8 cellular contexts compared by ENCODE assay signal in the genomic region with DNA sequence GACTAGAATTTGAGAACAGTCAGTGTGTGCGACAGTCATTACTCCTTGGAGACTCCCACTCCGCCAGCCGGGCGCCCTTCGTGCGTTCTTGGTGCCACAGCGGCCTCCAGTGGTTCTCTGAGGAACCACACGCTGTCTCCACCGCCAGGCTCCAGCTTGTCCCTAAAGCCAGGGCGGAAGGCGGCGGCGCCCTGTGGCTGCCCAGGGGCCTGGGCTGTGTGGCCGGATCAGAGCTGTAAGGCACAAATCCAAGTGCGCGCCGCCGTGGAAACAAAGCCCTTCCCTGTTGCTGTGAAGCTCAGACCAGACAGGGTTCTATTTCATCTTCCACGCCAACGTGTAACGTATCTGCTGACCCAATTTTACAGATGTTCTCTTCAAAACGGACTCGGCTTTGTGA. TPM values are rescaled to one million over a fixed set of nuclear protein-coding genes. Genes with fewer than 3 reads are reported as not detected.
DNase-seq lines count a peak whose midpoint lies in the region; ATAC-seq and TF ChIP-seq lines count a peak whose summit lies in the region.

No MANE protein-coding gene starts in this region.

- H3K4me1 Mint-ChIP-seq in activated T-cell treated with anti-CD3 and anti-CD28 coated beads, Interleukin-2, amount 50 U/mL, for 72 hours (ENCODE audit: low read depth), result peaks cover 4% of the 10 kb centered on the region
- H3K4me1 Mint-ChIP-seq in neural progenitor cell, result peaks cover 7% of the 10 kb centered on the region

- no peaks in the 10 kb centered on the region for H3K36me3 Mint-ChIP-seq in activated T-cell treated with anti-CD3 and anti-CD28 coated beads, Interleukin-2, amount 50 U/mL, for 72 hours (ENCODE audit: insufficient read depth in 2 of 2)
- peaks cover 3% of the 10 kb centered on the region for H3K36me3 Mint-ChIP-seq in neural progenitor cell

- DNase-seq in DMS79 (lab: John Stamatoyannopoulos, UW) (peak; percentile 32), KBM-7 (peak; percentile 89), Panc1 (ENCODE audit: low read depth, low spot score) (peak; percentile 39), fibroblast of pulmonary artery (ENCODE audit: low read depth) (peak; percentile 65), neural progenitor cell (ENCODE audit: low spot score) (peak; percentile 81), stomach (peak; percentile 78)
- DNase-seq in activated T-cell treated with anti-CD3 and anti-CD28 coated beads, Interleukin-2, amount 50 U/mL, for 72 hours, result peak; percentile 61 to 69

- no peak overlapping the region for H3K27ac Mint-ChIP-seq in activated T-cell treated with anti-CD3 and anti-CD28 coated beads, Interleukin-2, amount 50 U/mL, for 72 hours
- peak overlapping the region; percentile 42 for H3K27ac Mint-ChIP-seq in neural progenitor cell

- H3K4me2 ChIP-seq in neural progenitor cell, result no peak overlapping the region

- ATAC-seq in GM21723 (IDR thresholded peaks at IDR 0.05; ENCODE audit: unreplicated experiment), result peak; percentile 93
- ATAC-seq in Panc1, result peak; percentile 97
- peak; percentile 77 to 80 for ATAC-seq in activated T-cell treated with anti-CD3 and anti-CD28 coated beads, Interleukin-2, amount 50 U/mL, for 72 hours (replicated peaks in 1 of 2)

- no peak overlapping the region for H2AFZ ChIP-seq in neural progenitor cell (replicated peaks)

- H3K36me3 ChIP-seq in Panc1 (ENCODE audit: control insufficient read depth, insufficient read depth, low read length), result no peaks in the 10 kb centered on the region
- H3K36me3 ChIP-seq in neural progenitor cell, result no peaks in the 10 kb centered on the region
- H3K36me3 ChIP-seq in stomach, result no peaks in the 10 kb centered on the region

- intact Hi-C loops in Panc1 (cut with micrococcal nuclease; ENCODE audit: unreplicated experiment) (loop anchor here (5.0 kb wide), 2 partner anchors 184 to 1424 kb away; no protein-coding TSS in a partner anchor), stomach (cut with DNase I; ENCODE audit: low total_unique reads) (no loop called here)

- no peaks in the 10 kb centered on the region for H3K9me3 Mint-ChIP-seq in activated T-cell treated with anti-CD3 and anti-CD28 coated beads, Interleukin-2, amount 50 U/mL, for 72 hours
- peaks cover 7% of the 10 kb centered on the region for H3K9me3 Mint-ChIP-seq in neural progenitor cell

- no peaks in the 10 kb centered on the region for H3F3A ChIP-seq in neural progenitor cell (ENCODE audit: low read depth)

- CTCF ChIA-PET in Panc1 (lab: Charles Lee), result interaction anchor here (0.7 kb wide), 1 partner anchor 1424 kb away, joined by 3 read pairs; no protein-coding TSS in a partner anchor

- H3K27me3 Mint-ChIP-seq in activated T-cell treated with anti-CD3 and anti-CD28 coated beads, Interleukin-2, amount 50 U/mL, for 72 hours (ENCODE audit: low read depth), result peaks cover 50% of the 10 kb centered on the region
- no peaks in the 10 kb centered on the region for H3K27me3 Mint-ChIP-seq in neural progenitor cell (ENCODE audit: insufficient read depth, low read depth)

- H3K9me3 ChIP-seq in Panc1 (ENCODE audit: control insufficient read depth, insufficient read depth, low read depth, low read length) (no peaks in the 10 kb centered on the region), neural progenitor cell (ENCODE audit: low read depth) (no peaks in the 10 kb centered on the region), stomach (no peaks in the 10 kb centered on the region)

- no peak overlapping the region for H3K9ac ChIP-seq in neural progenitor cell

- H3K4me3 ChIP-seq in Panc1 (ENCODE audit: low read depth in 2 of 2, low read length in 2 of 2) (no peak overlapping the region), fibroblast of pulmonary artery (replicated peaks; ENCODE audit: low read depth, low read length) (no peak overlapping the region), neural progenitor cell (no peak overlapping the region), stomach (no peak overlapping the region)

- TF ChIP-seq CTCF in Panc1 (IDR thresholded peaks at IDR 0.05), result peak; percentile 91
- TF ChIP-seq CTCF in fibroblast of pulmonary artery (IDR thresholded peaks at IDR 0.05; ENCODE audit: low read length, missing control alignments), result peak; percentile 58
- peak; percentile 79 for TF ChIP-seq CTCF in neural progenitor cell (IDR thresholded peaks at IDR 0.05)
- TF ChIP-seq CTCF in stomach (IDR thresholded peaks at IDR 0.05), result peak in 5 of 7 experiments; percentile 46 to 81 (median 73)

- TF ChIP-seq POLR2A in stomach (IDR thresholded peaks at IDR 0.05), result no peak

- H3K27ac ChIP-seq in Panc1 (ENCODE audit: low read length) (no peak overlapping the region), neural progenitor cell (no peak overlapping the region), stomach (no peak overlapping the region)

- POLR2A ChIA-PET in Panc1 (lab: Charles Lee), result no interaction called here

- WGBS in stomach, 5 donors, result 7 to 26% (median 16%) methylated on average over 6 to 23 of the region's 23 CpGs

- H3K4me3 Mint-ChIP-seq in activated T-cell treated with anti-CD3 and anti-CD28 coated beads, Interleukin-2, amount 50 U/mL, for 72 hours, result no peak overlapping the region
- H3K4me3 Mint-ChIP-seq in neural progenitor cell, result no peak overlapping the region

- H3K4me1 ChIP-seq in Panc1 (ENCODE audit: control insufficient read depth, insufficient read depth, low read length), result no peaks in the 10 kb centered on the region
- H3K4me1 ChIP-seq in neural progenitor cell, result no peaks in the 10 kb centered on the region
- H3K4me1 ChIP-seq in stomach, result peaks cover 0 to 9% (median 0%) of the 10 kb centered on the region in 4 donors

- H3K27me3 ChIP-seq in Panc1 (ENCODE audit: control insufficient read depth, insufficient read depth, low read length) (0 out of 2 replicates have a peak, but pooled peaks cover 2% of the 10 kb centered on the region), neural progenitor cell (no peaks in the 10 kb centered on the region), stomach (no peaks in the 10 kb centered on the region)

- TF ChIP-seq EP300 in stomach (IDR thresholded peaks at IDR 0.05), result no peak

- H3K79me2 ChIP-seq in neural progenitor cell (ENCODE audit: low read depth), result no peaks in the 10 kb centered on the region

- BruUV-seq in Panc1 (replicated peaks; lab: Mats Ljungman, UMichigan), result no TSS peak

- in situ Hi-C loops in KBM-7 (cut with MboI; ENCODE audit: low pct_unique_long_range_greater_than_20kb, low sequenced_read_pairs), result no loop called here
- in situ Hi-C loops in Panc1 (cut with HindIII; ENCODE audit: low pct_unique_long_range_greater_than_20kb, low sequenced_read_pairs), result no loop called here

- H4K20me1 ChIP-seq in neural progenitor cell (ENCODE audit: low read depth), result no peaks in the 10 kb centered on the region

RNA-seq across cellular contexts. Expression of a gene that starts 34.1 kb away (rescaled TPM):
- total RNA-seq in Panc1 (2021; ENCODE audit: unreplicated experiment) (78.7 TPM), neural progenitor cell (ENCODE audit: low replicate concordance) (14.5 and 22.2 TPM in 2 replicates), stomach (100 to 1,000 TPM in 1 of 5 donors, 10 to 100 TPM in 3, 1 to 10 TPM in 1; 8.7 to 138 (median 66.4) TPM)
- 78.4 TPM for polyA plus RNA-seq in Panc1 (2012; ENCODE audit: insufficient read length)
- 10 to 100 TPM; 64.6 to 84.7 TPM for total RNA-seq in activated T-cell treated with anti-CD3 and anti-CD28 coated beads, Interleukin-2, amount 50 U/mL, for 72 hours
- polyA plus RNA-seq in stomach, result 10 to 100 TPM; 18.0 to 50.4 (median 32.9) TPM

Comparison
In these comparisons a context has a peak if more than half of its experiments do, and no peak if none do; other contexts are left out.
1. DNase-seq: peak in every context shown above with its lines; median percentile 89 in KBM-7; 81 in neural progenitor cell; 78 in stomach; 65 in activated T-cell treated with anti-CD3 and anti-CD28 coated beads, Interleukin-2, amount 50 U/mL, for 72 hours; 65 in fibroblast of pulmonary artery; 39 in Panc1; 32 in DMS79.